Comparison of ENCODE assay signal across 1 cellular context in the genomic region with DNA sequence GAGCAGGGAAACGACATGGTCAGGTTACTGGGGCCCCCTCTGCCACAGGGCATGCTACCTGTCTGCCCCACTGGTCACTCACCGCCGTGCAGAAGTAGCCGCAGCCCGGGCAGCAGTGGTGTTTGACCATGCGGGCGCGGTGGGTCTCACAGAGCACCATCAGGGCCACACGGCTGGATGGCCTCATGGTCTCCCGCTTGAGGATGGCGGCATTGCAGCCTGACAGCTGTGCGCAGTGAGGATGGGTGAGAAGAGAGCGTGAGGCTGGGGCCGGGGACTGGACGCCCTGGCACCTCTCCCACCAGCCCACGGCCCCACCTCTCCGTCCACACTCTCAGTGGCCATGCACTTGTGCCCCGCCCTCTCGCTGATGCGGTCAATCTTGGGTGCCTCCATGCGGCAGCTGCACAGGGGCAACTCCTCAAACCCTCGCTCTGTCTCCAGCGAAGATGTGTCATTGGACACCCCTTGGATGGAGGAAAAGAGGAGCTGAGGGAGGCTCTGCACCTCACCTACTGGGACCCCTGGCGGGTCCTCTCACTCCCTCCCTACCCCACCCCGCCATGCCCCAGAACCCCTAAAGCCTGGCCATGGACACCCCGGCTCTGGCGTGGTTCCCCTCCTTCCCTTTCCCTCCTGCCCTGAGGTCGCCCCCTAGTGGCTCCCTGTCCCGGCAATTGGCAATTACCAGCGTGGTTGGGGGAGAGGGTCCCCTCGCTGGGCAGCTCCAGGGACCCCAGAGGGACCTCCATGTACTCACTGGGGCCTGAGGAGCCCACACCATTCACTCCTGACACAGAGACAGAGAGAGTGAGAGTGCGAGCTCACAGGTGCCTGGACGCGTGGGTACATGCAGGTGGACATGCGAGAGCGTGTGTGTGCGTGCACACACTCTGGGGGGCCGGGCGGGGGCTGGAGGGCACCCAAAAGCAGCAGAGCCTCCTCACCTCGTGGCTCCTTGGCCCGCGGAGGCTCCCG.
TF ChIP-seq lines count a peak whose summit lies in the region.

No MANE protein-coding gene starts in this region.

TF ChIP-seq in HepG2, 621 proteins besides CTCF, POLR2A, EP300 and RAD21 (continued from another document):
- TF ChIP-seq HMG20A (CRISPR knock-in tag; IDR thresholded peaks at IDR 0.05; ENCODE audit: borderline replicate concordance) (no peak), ZBTB7A (CRISPR knock-in tag; IDR thresholded peaks at IDR 0.05) (peak; percentile 40; the same call in 1 of the 2 replicates), ZNF160 (CRISPR knock-in tag; IDR thresholded peaks at IDR 0.05) (no peak), KLF15 (CRISPR knock-in tag; IDR thresholded peaks at IDR 0.05; ENCODE audit: borderline replicate concordance) (no peak), ZNF598 (CRISPR knock-in tag; IDR thresholded peaks at IDR 0.05; ENCODE audit: borderline replicate concordance) (peak; percentile 31; the same call in 1 of the 2 replicates), ZNF180 (CRISPR knock-in tag; IDR thresholded peaks at IDR 0.05; ENCODE audit: borderline replicate concordance, low read depth) (no peak), NR1H2 (CRISPR knock-in tag; IDR thresholded peaks at IDR 0.05; ENCODE audit: borderline replicate concordance, low read depth) (no peak), NKX3-1 (CRISPR knock-in tag; IDR thresholded peaks at IDR 0.05) (no peak), STAG1 (CRISPR knock-in tag; IDR thresholded peaks at IDR 0.05) (peak; percentile 83), MED8 (CRISPR knock-in tag; IDR thresholded peaks at IDR 0.05; ENCODE audit: insufficient replicate concordance) (no peak), ZNF775 (CRISPR knock-in tag; IDR thresholded peaks at IDR 0.05; ENCODE audit: borderline replicate concordance) (no peak), ZBTB3 (CRISPR knock-in tag; IDR thresholded peaks at IDR 0.05; ENCODE audit: borderline replicate concordance, low read depth) (no peak), ZNF451 (CRISPR knock-in tag; IDR thresholded peaks at IDR 0.05) (0 out of 2 replicates have a peak, but pooled peaks have one; percentile 26), FOXJ3 (CRISPR knock-in tag; IDR thresholded peaks at IDR 0.05; ENCODE audit: borderline replicate concordance) (no peak), TEAD2 (CRISPR knock-in tag; IDR thresholded peaks at IDR 0.05) (no peak), FIP1L1 (IDR thresholded peaks at IDR 0.05; ENCODE audit: borderline replicate concordance, insufficient read depth, low read depth, low read length) (no peak), KDM1A (CRISPR knock-in tag; IDR thresholded peaks at IDR 0.05) (no peak), ELF4 (CRISPR knock-in tag; IDR thresholded peaks at IDR 0.05; ENCODE audit: borderline replicate concordance) (no peak), JUN (CRISPR knock-in tag; IDR thresholded peaks at IDR 0.05) (no peak), ZNF253 (CRISPR knock-in tag; IDR thresholded peaks at IDR 0.05; ENCODE audit: borderline replicate concordance) (no peak), ZNF761 (CRISPR knock-in tag; conservative IDR thresholded peaks at IDR 0.05) (no peak), KLF9 (CRISPR knock-in tag; IDR thresholded peaks at IDR 0.05; ENCODE audit: low read depth) (no peak), CAMTA2 (CRISPR knock-in tag; IDR thresholded peaks at IDR 0.05; ENCODE audit: borderline replicate concordance) (no peak), HNF4G (IDR thresholded peaks at IDR 0.05; ENCODE audit: borderline replicate concordance, low read depth, low read length) (no peak), HNF4G (CRISPR knock-in tag; IDR thresholded peaks at IDR 0.05; ENCODE audit: borderline replicate concordance, low read depth) (0 out of 2 replicates have a peak, but pooled peaks have one; percentile 39), ZNF230 (CRISPR knock-in tag; IDR thresholded peaks at IDR 0.05) (no peak), ZNF782 (CRISPR knock-in tag; IDR thresholded peaks at IDR 0.05; ENCODE audit: borderline replicate concordance) (no peak), NFYC (CRISPR knock-in tag; IDR thresholded peaks at IDR 0.05) (no peak), TBX3 (IDR thresholded peaks at IDR 0.05; ENCODE audit: borderline replicate concordance) (no peak)
- TF ChIP-seq, protein P1, sequence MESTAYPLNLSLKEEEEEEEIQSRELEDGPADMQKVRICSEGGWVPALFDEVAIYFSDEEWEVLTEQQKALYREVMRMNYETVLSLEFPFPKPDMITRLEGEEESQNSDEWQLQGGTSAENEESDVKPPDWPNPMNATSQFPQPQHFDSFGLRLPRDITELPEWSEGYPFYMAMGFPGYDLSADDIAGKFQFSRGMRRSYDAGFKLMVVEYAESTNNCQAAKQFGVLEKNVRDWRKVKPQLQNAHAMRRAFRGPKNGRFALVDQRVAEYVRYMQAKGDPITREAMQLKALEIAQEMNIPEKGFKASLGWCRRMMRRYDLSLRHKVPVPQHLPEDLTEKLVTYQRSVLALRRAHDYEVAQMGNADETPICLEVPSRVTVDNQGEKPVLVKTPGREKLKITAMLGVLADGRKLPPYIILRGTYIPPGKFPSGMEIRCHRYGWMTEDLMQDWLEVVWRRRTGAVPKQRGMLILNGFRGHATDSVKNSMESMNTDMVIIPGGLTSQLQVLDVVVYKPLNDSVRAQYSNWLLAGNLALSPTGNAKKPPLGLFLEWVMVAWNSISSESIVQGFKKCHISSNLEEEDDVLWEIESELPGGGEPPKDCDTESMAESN (CRISPR knock-in tag; conservative IDR thresholded peaks at IDR 0.05) = no peak
- TF ChIP-seq, protein P2, sequence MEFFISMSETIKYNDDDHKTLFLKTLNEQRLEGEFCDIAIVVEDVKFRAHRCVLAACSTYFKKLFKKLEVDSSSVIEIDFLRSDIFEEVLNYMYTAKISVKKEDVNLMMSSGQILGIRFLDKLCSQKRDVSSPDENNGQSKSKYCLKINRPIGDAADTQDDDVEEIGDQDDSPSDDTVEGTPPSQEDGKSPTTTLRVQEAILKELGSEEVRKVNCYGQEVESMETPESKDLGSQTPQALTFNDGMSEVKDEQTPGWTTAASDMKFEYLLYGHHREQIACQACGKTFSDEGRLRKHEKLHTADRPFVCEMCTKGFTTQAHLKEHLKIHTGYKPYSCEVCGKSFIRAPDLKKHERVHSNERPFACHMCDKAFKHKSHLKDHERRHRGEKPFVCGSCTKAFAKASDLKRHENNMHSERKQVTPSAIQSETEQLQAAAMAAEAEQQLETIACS (CRISPR knock-in tag; IDR thresholded peaks at IDR 0.05) = peak; percentile 10; the same call in 1 of the 2 replicates
- TF ChIP-seq, protein P3, sequence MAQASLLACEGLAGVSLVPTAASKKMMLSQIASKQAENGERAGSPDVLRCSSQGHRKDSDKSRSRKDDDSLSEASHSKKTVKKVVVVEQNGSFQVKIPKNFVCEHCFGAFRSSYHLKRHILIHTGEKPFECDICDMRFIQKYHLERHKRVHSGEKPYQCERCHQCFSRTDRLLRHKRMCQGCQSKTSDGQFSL (CRISPR knock-in tag; IDR thresholded peaks at IDR 0.05) = 0 out of 2 replicates have a peak, but pooled peaks have one; percentile 54
- TF ChIP-seq, protein P4, sequence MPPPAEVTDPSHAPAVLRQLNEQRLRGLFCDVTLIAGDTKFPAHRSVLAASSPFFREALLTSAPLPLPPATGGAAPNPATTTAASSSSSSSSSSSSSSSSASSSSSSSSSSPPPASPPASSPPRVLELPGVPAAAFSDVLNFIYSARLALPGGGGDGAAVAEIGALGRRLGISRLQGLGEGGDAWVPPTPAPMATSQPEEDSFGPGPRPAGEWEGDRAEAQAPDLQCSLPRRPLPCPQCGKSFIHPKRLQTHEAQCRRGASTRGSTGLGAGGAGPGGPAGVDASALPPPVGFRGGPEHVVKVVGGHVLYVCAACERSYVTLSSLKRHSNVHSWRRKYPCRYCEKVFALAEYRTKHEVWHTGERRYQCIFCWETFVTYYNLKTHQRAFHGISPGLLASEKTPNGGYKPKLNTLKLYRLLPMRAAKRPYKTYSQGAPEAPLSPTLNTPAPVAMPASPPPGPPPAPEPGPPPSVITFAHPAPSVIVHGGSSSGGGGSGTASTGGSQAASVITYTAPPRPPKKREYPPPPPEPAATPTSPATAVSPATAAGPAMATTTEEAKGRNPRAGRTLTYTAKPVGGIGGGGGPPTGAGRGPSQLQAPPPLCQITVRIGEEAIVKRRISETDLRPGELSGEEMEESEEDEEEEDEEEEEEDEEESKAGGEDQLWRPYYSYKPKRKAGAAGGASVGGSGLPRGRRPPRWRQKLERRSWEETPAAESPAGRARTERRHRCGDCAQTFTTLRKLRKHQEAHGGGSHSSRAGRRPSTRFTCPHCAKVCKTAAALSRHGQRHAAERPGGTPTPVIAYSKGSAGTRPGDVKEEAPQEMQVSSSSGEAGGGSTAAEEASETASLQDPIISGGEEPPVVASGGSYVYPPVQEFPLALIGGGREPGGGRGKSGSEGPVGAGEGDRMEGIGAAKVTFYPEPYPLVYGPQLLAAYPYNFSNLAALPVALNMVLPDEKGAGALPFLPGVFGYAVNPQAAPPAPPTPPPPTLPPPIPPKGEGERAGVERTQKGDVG (CRISPR knock-in tag; IDR thresholded peaks at IDR 0.05; ENCODE audit: borderline replicate concordance) = no peak
- TF ChIP-seq, protein P5, sequence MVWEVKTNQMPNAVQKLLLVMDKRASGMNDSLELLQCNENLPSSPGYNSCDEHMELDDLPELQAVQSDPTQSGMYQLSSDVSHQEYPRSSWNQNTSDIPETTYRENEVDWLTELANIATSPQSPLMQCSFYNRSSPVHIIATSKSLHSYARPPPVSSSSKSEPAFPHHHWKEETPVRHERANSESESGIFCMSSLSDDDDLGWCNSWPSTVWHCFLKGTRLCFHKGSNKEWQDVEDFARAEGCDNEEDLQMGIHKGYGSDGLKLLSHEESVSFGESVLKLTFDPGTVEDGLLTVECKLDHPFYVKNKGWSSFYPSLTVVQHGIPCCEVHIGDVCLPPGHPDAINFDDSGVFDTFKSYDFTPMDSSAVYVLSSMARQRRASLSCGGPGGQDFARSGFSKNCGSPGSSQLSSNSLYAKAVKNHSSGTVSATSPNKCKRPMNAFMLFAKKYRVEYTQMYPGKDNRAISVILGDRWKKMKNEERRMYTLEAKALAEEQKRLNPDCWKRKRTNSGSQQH (CRISPR knock-in tag; IDR thresholded peaks at IDR 0.05; ENCODE audit: low read depth) = no peak
- TF ChIP-seq, protein P6, sequence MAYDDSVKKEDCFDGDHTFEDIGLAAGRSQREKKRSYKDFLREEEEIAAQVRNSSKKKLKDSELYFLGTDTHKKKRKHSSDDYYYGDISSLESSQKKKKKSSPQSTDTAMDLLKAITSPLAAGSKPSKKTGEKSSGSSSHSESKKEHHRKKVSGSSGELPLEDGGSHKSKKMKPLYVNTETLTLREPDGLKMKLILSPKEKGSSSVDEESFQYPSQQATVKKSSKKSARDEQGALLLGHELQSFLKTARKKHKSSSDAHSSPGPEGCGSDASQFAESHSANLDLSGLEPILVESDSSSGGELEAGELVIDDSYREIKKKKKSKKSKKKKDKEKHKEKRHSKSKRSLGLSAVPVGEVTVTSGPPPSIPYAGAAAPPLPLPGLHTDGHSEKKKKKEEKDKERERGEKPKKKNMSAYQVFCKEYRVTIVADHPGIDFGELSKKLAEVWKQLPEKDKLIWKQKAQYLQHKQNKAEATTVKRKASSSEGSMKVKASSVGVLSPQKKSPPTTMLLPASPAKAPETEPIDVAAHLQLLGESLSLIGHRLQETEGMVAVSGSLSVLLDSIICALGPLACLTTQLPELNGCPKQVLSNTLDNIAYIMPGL (CRISPR knock-in tag; IDR thresholded peaks at IDR 0.05; ENCODE audit: borderline replicate concordance in 1 of 2, low read depth in 1 of 2) = no peak
- TF ChIP-seq, protein P7, sequence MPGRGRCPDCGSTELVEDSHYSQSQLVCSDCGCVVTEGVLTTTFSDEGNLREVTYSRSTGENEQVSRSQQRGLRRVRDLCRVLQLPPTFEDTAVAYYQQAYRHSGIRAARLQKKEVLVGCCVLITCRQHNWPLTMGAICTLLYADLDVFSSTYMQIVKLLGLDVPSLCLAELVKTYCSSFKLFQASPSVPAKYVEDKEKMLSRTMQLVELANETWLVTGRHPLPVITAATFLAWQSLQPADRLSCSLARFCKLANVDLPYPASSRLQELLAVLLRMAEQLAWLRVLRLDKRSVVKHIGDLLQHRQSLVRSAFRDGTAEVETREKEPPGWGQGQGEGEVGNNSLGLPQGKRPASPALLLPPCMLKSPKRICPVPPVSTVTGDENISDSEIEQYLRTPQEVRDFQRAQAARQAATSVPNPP (CRISPR knock-in tag; IDR thresholded peaks at IDR 0.05) = no peak
- TF ChIP-seq, protein P8, sequence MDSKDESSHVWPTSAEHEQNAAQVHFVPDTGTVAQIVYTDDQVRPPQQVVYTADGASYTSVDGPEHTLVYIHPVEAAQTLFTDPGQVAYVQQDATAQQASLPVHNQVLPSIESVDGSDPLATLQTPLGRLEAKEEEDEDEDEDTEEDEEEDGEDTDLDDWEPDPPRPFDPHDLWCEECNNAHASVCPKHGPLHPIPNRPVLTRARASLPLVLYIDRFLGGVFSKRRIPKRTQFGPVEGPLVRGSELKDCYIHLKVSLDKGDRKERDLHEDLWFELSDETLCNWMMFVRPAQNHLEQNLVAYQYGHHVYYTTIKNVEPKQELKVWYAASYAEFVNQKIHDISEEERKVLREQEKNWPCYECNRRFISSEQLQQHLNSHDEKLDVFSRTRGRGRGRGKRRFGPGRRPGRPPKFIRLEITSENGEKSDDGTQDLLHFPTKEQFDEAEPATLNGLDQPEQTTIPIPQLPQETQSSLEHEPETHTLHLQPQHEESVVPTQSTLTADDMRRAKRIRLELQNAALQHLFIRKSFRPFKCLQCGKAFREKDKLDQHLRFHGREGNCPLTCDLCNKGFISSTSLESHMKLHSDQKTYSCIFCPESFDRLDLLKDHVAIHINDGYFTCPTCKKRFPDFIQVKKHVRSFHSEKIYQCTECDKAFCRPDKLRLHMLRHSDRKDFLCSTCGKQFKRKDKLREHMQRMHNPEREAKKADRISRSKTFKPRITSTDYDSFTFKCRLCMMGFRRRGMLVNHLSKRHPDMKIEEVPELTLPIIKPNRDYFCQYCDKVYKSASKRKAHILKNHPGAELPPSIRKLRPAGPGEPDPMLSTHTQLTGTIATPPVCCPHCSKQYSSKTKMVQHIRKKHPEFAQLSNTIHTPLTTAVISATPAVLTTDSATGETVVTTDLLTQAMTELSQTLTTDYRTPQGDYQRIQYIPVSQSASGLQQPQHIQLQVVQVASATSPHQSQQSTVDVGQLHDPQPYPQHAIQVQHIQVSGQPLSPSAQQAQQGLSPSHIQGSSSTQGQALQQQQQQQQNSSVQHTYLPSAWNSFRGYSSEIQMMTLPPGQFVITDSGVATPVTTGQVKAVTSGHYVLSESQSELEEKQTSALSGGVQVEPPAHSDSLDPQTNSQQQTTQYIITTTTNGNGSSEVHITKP (CRISPR knock-in tag; IDR thresholded peaks at IDR 0.05; ENCODE audit: low read depth) = no peak
